23 cellular contexts compared by ENCODE assay signal in genomic region chr4:53221832-53222480, GRCh38.
"Had no signal": no experiment of that assay in that cellular context is flagged by ENCODE, and none has a peak within 500 bp of the region (broad histone marks: within the 10 kb centered on the region; RNA-seq: fewer than 3 reads in every experiment).

No MANE protein-coding gene starts in this region.

- H3K4me1 Mint-ChIP-seq: activated CD8-positive, alpha-beta memory T cell treated with anti-CD3 and anti-CD28 coated beads, Interleukin-2, amount 10 ng/mL, durations not matched to agents 7 days and 5 days; activated naive CD4-positive, alpha-beta T cell treated with anti-CD3 and anti-CD28 coated beads, Interleukin-2, amount 50 U/mL, for 24 hours had no signal

- DNase-seq: activated CD4-positive, alpha-beta T cell treated with anti-CD3 and anti-CD28 coated beads, Interleukin-2, amount 50 U/mL, for 4 hours; activated CD4-positive, CD25-positive, alpha-beta regulatory T cell; activated CD8-positive, alpha-beta memory T cell treated with anti-CD3 and anti-CD28 coated beads, Interleukin-2, amount 10 ng/mL, durations not matched to agents 7 days and 5 days; activated effector memory CD4-positive, alpha-beta T cell treated with Interleukin-2 at 50 U/mL for 16 hours; activated naive CD4-positive, alpha-beta T cell; brain microvascular endothelial cell; cerebellar nuclear complex; KG1; MV-4-11; NCI-H1092 treated with DMSO at 0.1 percent for 48 hours; NCI-H1417 treated with DMSO at 0.1 percent for 48 hours; NCI-H1694; NCI-H2081; NCI-H510A treated with DMSO at 0.1 percent for 48 hours; NCI-H69; NK-92 treated with Interleukin-12 subunit alpha and Interleukin-12 subunit beta, amount 100 ng/mL, for 24 hours; OCI-M1; RPMI8226; T-helper 1 cell had no signal

- H3K27ac Mint-ChIP-seq: activated CD8-positive, alpha-beta memory T cell treated with anti-CD3 and anti-CD28 coated beads, Interleukin-2, amount 10 ng/mL, durations not matched to agents 7 days and 5 days; activated naive CD4-positive, alpha-beta T cell treated with anti-CD3 and anti-CD28 coated beads, Interleukin-2, amount 50 U/mL, for 24 hours; IgD-negative memory B cell had no signal

- H3K27me3 Mint-ChIP-seq: activated CD8-positive, alpha-beta memory T cell treated with anti-CD3 and anti-CD28 coated beads, Interleukin-2, amount 10 ng/mL, durations not matched to agents 7 days and 5 days; activated naive CD4-positive, alpha-beta T cell treated with anti-CD3 and anti-CD28 coated beads, Interleukin-2, amount 50 U/mL, for 24 hours; IgD-negative memory B cell had no signal

- H3K4me3 Mint-ChIP-seq: activated CD8-positive, alpha-beta memory T cell treated with anti-CD3 and anti-CD28 coated beads, Interleukin-2, amount 10 ng/mL, durations not matched to agents 7 days and 5 days; activated naive CD4-positive, alpha-beta T cell treated with anti-CD3 and anti-CD28 coated beads, Interleukin-2, amount 50 U/mL, for 24 hours; IgD-negative memory B cell had no signal

- ATAC-seq: activated CD8-positive, alpha-beta memory T cell treated with anti-CD3 and anti-CD28 coated beads, Interleukin-2, amount 10 ng/mL, durations not matched to agents 7 days and 5 days; Panc1; Right ventricle myocardium inferior had no signal
